34 cellular contexts compared by ENCODE assay signal in the genomic region with DNA sequence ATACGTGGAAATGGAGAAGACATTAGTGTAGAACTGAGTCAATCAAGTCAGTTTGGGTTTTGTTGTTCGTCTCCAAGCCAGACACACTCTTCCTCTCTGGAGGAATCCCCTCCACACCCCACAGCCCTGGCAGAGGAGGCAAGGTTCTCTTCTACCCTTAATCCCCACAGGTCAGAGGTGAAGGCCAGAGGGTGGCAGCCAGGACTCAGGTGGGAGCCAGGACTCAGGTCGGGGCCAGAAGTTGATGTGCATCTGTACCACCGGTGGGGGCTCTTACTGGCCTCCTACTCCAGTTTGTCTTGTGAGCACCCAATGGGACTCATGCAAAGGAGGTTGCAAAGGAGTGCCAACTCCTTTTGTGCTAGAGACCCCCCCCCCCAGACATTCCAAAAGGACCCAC.
"Had no signal": no experiment of that assay in that cellular context is flagged by ENCODE, and none has a peak within 500 bp of the region (broad histone marks: within the 10 kb centered on the region; RNA-seq: fewer than 3 reads in every experiment).

No MANE protein-coding gene starts in this region.

- H3K9me3 ChIP-seq: adrenal gland, body of pancreas, breast epithelium had no signal

- H3K4me3 ChIP-seq: adrenal gland, body of pancreas, breast epithelium had no signal

- DNase-seq: activated B cell treated with CpG ODN at 0.5 μM for 24 hours; activated CD4-positive, alpha-beta memory T cell treated with anti-CD3 and anti-CD28 coated beads for 36 hours; activated CD4-positive, alpha-beta T cell treated with anti-CD3 and anti-CD28 coated beads for 4 hours; activated CD4-positive, alpha-beta T cell treated with anti-CD3 and anti-CD28 coated beads, Interleukin-2, amount 50 U/mL, for 1 hour; activated CD4-positive, alpha-beta T cell treated with anti-CD3 and anti-CD28 coated beads, Interleukin-2, amount 50 U/mL, for 4 hours; activated CD4-positive, CD25-positive, alpha-beta regulatory T cell treated with anti-CD3 and anti-CD28 coated beads, Interleukin-2, amount 50 U/mL, for 72 hours; activated CD8-positive, alpha-beta memory T cell treated with anti-CD3 and anti-CD28 coated beads, Interleukin-2, amount 50 U/mL, for 4 hours; activated CD8-positive, alpha-beta T cell treated with anti-CD3 and anti-CD28 coated beads for 36 hours; activated effector memory CD4-positive, alpha-beta T cell treated with anti-CD3 and anti-CD28 coated beads, Interleukin-2, amount 50 U/mL, for 16 hours; activated gamma-delta T cell treated with Interleukin-2 at 50 U/mL for 16 hours; activated naive CD4-positive, alpha-beta T cell; activated naive CD4-positive, alpha-beta T cell treated with anti-CD3 and anti-CD28 coated beads for 36 hours; activated naive CD4-positive, alpha-beta T cell treated with anti-CD3 and anti-CD28 coated beads, Interleukin-2, amount 50 U/mL, for 16 hours; activated naive CD8-positive, alpha-beta T cell treated with anti-CD3 and anti-CD28 coated beads for 36 hours; activated T-cell treated with anti-CD3 and anti-CD28 coated beads for 4 hours; activated T-cell treated with anti-CD3 and anti-CD28 coated beads, Interleukin-2, amount 50 U/mL, for 1 hour; activated T-cell treated with anti-CD3 and anti-CD28 coated beads, Interleukin-2, amount 50 U/mL, for 4 hours; activated T-cell treated with anti-CD3 and anti-CD28 coated beads, Interleukin-2, amount 50 U/mL, for 72 hours; adrenal gland; amniotic stem cell; aorta; body of pancreas; brain microvascular endothelial cell; central memory CD4-positive, alpha-beta T cell; cerebellar nuclear complex; T-cell; T-helper 17 cell; T-helper 9 cell had no signal

- H3K4me1 Mint-ChIP-seq: activated B cell treated with CpG ODN at 0.5 μM for 24 hours; activated CD4-positive, alpha-beta T cell treated with anti-CD3 and anti-CD28 coated beads, Interleukin-2, amount 10 ng/mL, durations not matched to agents 24 days and 14 days; activated naive CD8-positive, alpha-beta T cell treated with anti-CD3 and anti-CD28 coated beads for 36 hours; activated T-helper 17 cell treated with anti-CD3 and anti-CD28 coated beads, Interleukin-2, amount 50 U/mL, for 72 hours; T-cell; T-helper 17 cell had no signal

- H3K27me3 Mint-ChIP-seq: activated CD4-positive, alpha-beta T cell treated with anti-CD3 and anti-CD28 coated beads, Interleukin-2, amount 10 ng/mL, durations not matched to agents 24 days and 14 days; T-helper 17 cell had no signal

- ATAC-seq: activated CD8-positive, alpha-beta T cell treated with anti-CD3 and anti-CD28 coated beads for 36 hours; activated naive CD4-positive, alpha-beta T cell treated with anti-CD3 and anti-CD28 coated beads, Interleukin-2, amount 50 U/mL, for 72 hours; activated T-cell treated with anti-CD3 and anti-CD28 coated beads, Interleukin-2, amount 50 U/mL, for 4 hours; activated T-cell treated with anti-CD3 and anti-CD28 coated beads, Interleukin-2, amount 50 U/mL, for 72 hours; activated T-helper 17 cell treated with anti-CD3 and anti-CD28 coated beads, Interleukin-2, amount 50 U/mL, for 72 hours; body of pancreas; T-cell; T-helper 17 cell had no signal

- H3K36me3 Mint-ChIP-seq: activated CD4-positive, alpha-beta memory T cell treated with anti-CD3 and anti-CD28 coated beads for 36 hours; activated naive CD4-positive, alpha-beta T cell treated with anti-CD3 and anti-CD28 coated beads, Interleukin-2, amount 50 U/mL, for 72 hours; activated naive CD8-positive, alpha-beta T cell treated with anti-CD3 and anti-CD28 coated beads for 36 hours; T-cell had no signal

- H3K27ac ChIP-seq: adrenal gland, body of pancreas, brain microvascular endothelial cell, breast epithelium, VCaP had no signal

- H3K27ac Mint-ChIP-seq: activated B cell treated with CpG ODN at 0.5 μM for 24 hours; activated CD4-positive, alpha-beta memory T cell treated with anti-CD3 and anti-CD28 coated beads for 36 hours; activated CD4-positive, alpha-beta T cell treated with anti-CD3 and anti-CD28 coated beads, Interleukin-2, amount 10 ng/mL, durations not matched to agents 24 days and 14 days; activated CD8-positive, alpha-beta T cell treated with anti-CD3 and anti-CD28 coated beads for 36 hours; activated naive CD4-positive, alpha-beta T cell treated with anti-CD3 and anti-CD28 coated beads for 36 hours; activated naive CD4-positive, alpha-beta T cell treated with anti-CD3 and anti-CD28 coated beads, Interleukin-2, amount 50 U/mL, for 72 hours; activated naive CD8-positive, alpha-beta T cell treated with anti-CD3 and anti-CD28 coated beads for 36 hours; activated T-cell treated with anti-CD3 and anti-CD28 coated beads, Interleukin-2, amount 50 U/mL, for 72 hours; activated T-helper 1 cell treated with anti-CD3 and anti-CD28 coated beads, Interleukin-12 subunit alpha, Interleukin-12 subunit beta, Interleukin-2, Interleukin-4 antibody, amounts not matched to agents 30 ng/mL and 10 ng/mL and 1 ng/mL, durations not matched to agents 14 hours and 24 hours and 36 hours; activated T-helper 17 cell treated with anti-CD3 and anti-CD28 coated beads, Interleukin-2, amount 50 U/mL, for 72 hours; T-cell; T-helper 17 cell had no signal

- H3K9me3 Mint-ChIP-seq: activated CD4-positive, alpha-beta T cell treated with anti-CD3 and anti-CD28 coated beads, Interleukin-2, amount 10 ng/mL, durations not matched to agents 24 days and 14 days; activated T-helper 17 cell treated with anti-CD3 and anti-CD28 coated beads, Interleukin-2, amount 50 U/mL, for 72 hours had no signal

- H3K36me3 ChIP-seq: adrenal gland, brain microvascular endothelial cell, breast epithelium had no signal

- H3K27me3 ChIP-seq: adrenal gland, body of pancreas, brain microvascular endothelial cell, breast epithelium had no signal

- H3K4me3 Mint-ChIP-seq: activated B cell treated with CpG ODN at 0.5 μM for 24 hours; activated CD4-positive, alpha-beta memory T cell treated with anti-CD3 and anti-CD28 coated beads for 36 hours; activated CD4-positive, alpha-beta T cell treated with anti-CD3 and anti-CD28 coated beads, Interleukin-2, amount 10 ng/mL, durations not matched to agents 24 days and 14 days; activated CD8-positive, alpha-beta T cell treated with anti-CD3 and anti-CD28 coated beads for 36 hours; activated naive CD4-positive, alpha-beta T cell treated with anti-CD3 and anti-CD28 coated beads for 36 hours; activated naive CD8-positive, alpha-beta T cell treated with anti-CD3 and anti-CD28 coated beads for 36 hours; activated T-cell treated with anti-CD3 and anti-CD28 coated beads, Interleukin-2, amount 50 U/mL, for 4 hours; activated T-cell treated with anti-CD3 and anti-CD28 coated beads, Interleukin-2, amount 50 U/mL, for 72 hours; activated T-helper 1 cell treated with anti-CD3 and anti-CD28 coated beads, Interleukin-12 subunit alpha, Interleukin-12 subunit beta, Interleukin-2, Interleukin-4 antibody, amounts not matched to agents 30 ng/mL and 10 ng/mL and 1 ng/mL, durations not matched to agents 14 hours and 24 hours and 36 hours; activated T-helper 17 cell treated with anti-CD3 and anti-CD28 coated beads, Interleukin-2, amount 50 U/mL, for 72 hours; T-cell; T-helper 17 cell had no signal

- H3K4me1 ChIP-seq: adrenal gland, breast epithelium had no signal
